In genomic region chr4:140098481-140099132, GRCh38 we compare ENCODE assay signal across 10 cellular contexts. TPM values are rescaled to one million over a fixed set of nuclear protein-coding genes. Genes with fewer than 3 reads are reported as not detected.
A peak's percentile ranks its signal among the peaks of the same experiment; 100 is the strongest.
DNase-seq lines count a peak whose midpoint lies in the region; ATAC-seq, FAIRE-seq and TF ChIP-seq lines count a peak whose summit lies in the region.
"Had no signal": no experiment of that assay in that cellular context is flagged by ENCODE, and none has a peak within 500 bp of the region (broad histone marks: within the 10 kb centered on the region; RNA-seq: fewer than 3 reads in every experiment).

No MANE protein-coding gene starts in this region.

- H3K27me3 ChIP-seq in astrocyte (ENCODE audit: insufficient read depth, low read length), result no peaks in the 10 kb centered on the region
- H3K27me3 ChIP-seq in tibial artery, result no peaks in the 10 kb centered on the region
- no peaks in the 10 kb centered on the region for H3K27me3 ChIP-seq in CD8-positive, alpha-beta memory T cell (ENCODE audit: insufficient read depth, low read length, poor library complexity, severe bottlenecking)

- H3K4me1 Mint-ChIP-seq in T-helper 2 cell treated with Interferon-gamma antibody and Interleukin-4, amounts not matched to agents 5 μg/mL and 100 μg/mL, for 36 hours (ENCODE audit: low read depth), result peaks cover 78% of the 10 kb centered on the region
- H3K4me1 Mint-ChIP-seq in astrocyte (ENCODE audit: low read depth, unreplicated experiment), result peaks cover 70% of the 10 kb centered on the region
- peaks cover 31 to 60% (median 41%) of the 10 kb centered on the region in 3 donors for H3K4me1 Mint-ChIP-seq in CD8-positive, alpha-beta memory T cell

- no peak overlapping the region for H2AFZ ChIP-seq in astrocyte (ENCODE audit: low read depth, low read length)

- H3K36me3 ChIP-seq in astrocyte (ENCODE audit: insufficient read depth, low read length) (no peaks in the 10 kb centered on the region), tibial artery (no peaks in the 10 kb centered on the region)
- H3K36me3 ChIP-seq in CD8-positive, alpha-beta memory T cell (ENCODE audit: insufficient read depth, low read length), result no peaks in the 10 kb centered on the region

- H3K36me3 Mint-ChIP-seq in T-helper 2 cell treated with Interferon-gamma antibody and Interleukin-4, amounts not matched to agents 5 μg/mL and 100 μg/mL, for 36 hours (ENCODE audit: low read depth), result peaks cover 6% of the 10 kb centered on the region
- peaks cover 11% of the 10 kb centered on the region for H3K36me3 Mint-ChIP-seq in astrocyte (ENCODE audit: low read depth, unreplicated experiment)
- H3K36me3 Mint-ChIP-seq in CD8-positive, alpha-beta memory T cell, result peaks cover 0 to 8% (median 0%) of the 10 kb centered on the region in 3 donors

- H3K4me3 Mint-ChIP-seq in T-helper 2 cell treated with Interferon-gamma antibody and Interleukin-4, amounts not matched to agents 5 μg/mL and 100 μg/mL, for 36 hours, result peak overlapping the region; percentile 24
- H3K4me3 Mint-ChIP-seq in astrocyte (ENCODE audit: unreplicated experiment), result no peak overlapping the region
- H3K4me3 Mint-ChIP-seq in CD8-positive, alpha-beta memory T cell, result no peak overlapping the region
- H3K4me3 Mint-ChIP-seq: central memory CD8-positive, alpha-beta T cell had no signal

- no peaks in the 10 kb centered on the region for H3K9me3 ChIP-seq in astrocyte (ENCODE audit: insufficient read depth, low read depth, low read length)
- H3K9me3 ChIP-seq in tibial artery, result no peaks in the 10 kb centered on the region
- no peaks in the 10 kb centered on the region for H3K9me3 ChIP-seq in CD8-positive, alpha-beta memory T cell (ENCODE audit: low read length)

- no peaks in the 10 kb centered on the region for H3K79me2 ChIP-seq in astrocyte (ENCODE audit: insufficient read depth, low read length)

- CTCF ChIA-PET in CD8-positive, alpha-beta memory T cell (lab: Charles Lee), result no interaction called here

- no peaks in the 10 kb centered on the region for H4K20me1 ChIP-seq in astrocyte (ENCODE audit: insufficient read depth, low read length)

- H3K27me3 Mint-ChIP-seq in T-helper 2 cell treated with Interferon-gamma antibody and Interleukin-4, amounts not matched to agents 5 μg/mL and 100 μg/mL, for 36 hours (ENCODE audit: low read depth), result no peaks in the 10 kb centered on the region
- H3K27me3 Mint-ChIP-seq in astrocyte (ENCODE audit: low read depth, unreplicated experiment), result no peaks in the 10 kb centered on the region
- H3K27me3 Mint-ChIP-seq in CD8-positive, alpha-beta memory T cell, result peaks cover 0 to 3% of the 10 kb centered on the region in 2 donors
- H3K27me3 Mint-ChIP-seq: central memory CD8-positive, alpha-beta T cell had no signal

- H3K27ac ChIP-seq in astrocyte (ENCODE audit: low read depth, low read length), result peak overlapping the region; percentile 83
- H3K27ac ChIP-seq in tibial artery, result peak overlapping the region; percentile 14 to 18
- no peak overlapping the region for H3K27ac ChIP-seq in CD8-positive, alpha-beta memory T cell (ENCODE audit: low read depth, low read length)

- FAIRE-seq in astrocyte (lab: Jason Lieb, UNC) (peak; percentile 84), HTR-8/SVneo (lab: Jason Lieb, UNC) (no peak)

- DNase-seq in T-helper 2 cell treated with Interferon-gamma antibody and Interleukin-4, amounts not matched to agents 5 μg/mL and 100 μg/mL, for 36 hours (ENCODE audit: low spot score), result no peak
- DNase-seq in T-helper 2 cell, result no peak
- peak; percentile 86 for DNase-seq in astrocyte (ENCODE audit: low read depth)
- DNase-seq in kidney glomerular epithelial cell (lab: John Stamatoyannopoulos, UW), result peak; percentile 56
- DNase-seq in tibial artery, result no peak
- DNase-seq in HTR-8/SVneo (ENCODE audit: insufficient read length, low spot score), result no peak
- DNase-seq in CD8-positive, alpha-beta memory T cell, result no peak
- DNase-seq: stimulated activated CD4-positive, alpha-beta T cell treated with anti-CD3 and anti-CD28 coated beads, Interleukin-15, amount 100 ng/mL, for 24 hours had no signal

- peak overlapping the region; percentile 66 for H3K9ac ChIP-seq in astrocyte (ENCODE audit: low read length)

- intact Hi-C loops in tibial artery (cut with DNase I; ENCODE audit: low total_unique reads), result no loop called here

- peaks cover 67% of the 10 kb centered on the region for H3K4me1 ChIP-seq in astrocyte (ENCODE audit: insufficient read depth, low read length)
- peaks cover 0 to 65% (median 46%) of the 10 kb centered on the region in 4 donors for H3K4me1 ChIP-seq in tibial artery
- peaks cover 49% of the 10 kb centered on the region for H3K4me1 ChIP-seq in CD8-positive, alpha-beta memory T cell (ENCODE audit: insufficient read depth, low read length)

- ATAC-seq in GM19467 (IDR thresholded peaks at IDR 0.05; ENCODE audit: unreplicated experiment), result no peak

- H3K4me3 ChIP-seq in astrocyte (ENCODE audit: insufficient read depth, low read depth, low read length) (peak overlapping the region; percentile 24), tibial artery (peak overlapping the region in 1 of 2 donors; percentile 15)
- no peak overlapping the region for H3K4me3 ChIP-seq in CD8-positive, alpha-beta memory T cell (ENCODE audit: low read length)

- POLR2A ChIA-PET in CD8-positive, alpha-beta memory T cell (lab: Charles Lee), result no interaction called here

- H3K4me2 ChIP-seq in astrocyte (ENCODE audit: low read length), result peak overlapping the region; percentile 69

- TF ChIP-seq CTCF in astrocyte (IDR thresholded peaks at IDR 0.05; ENCODE audit: insufficient read depth, low read depth, low read length) (no peak), tibial artery (IDR thresholded peaks at IDR 0.05) (no peak)

- H3K27ac Mint-ChIP-seq in T-helper 2 cell treated with Interferon-gamma antibody and Interleukin-4, amounts not matched to agents 5 μg/mL and 100 μg/mL, for 36 hours, result peak overlapping the region; percentile 33
- H3K27ac Mint-ChIP-seq in astrocyte (ENCODE audit: unreplicated experiment), result peak overlapping the region; percentile 63
- H3K27ac Mint-ChIP-seq in CD8-positive, alpha-beta memory T cell, result peak overlapping the region in 1 of 8 donors; percentile 50

- H3K9me3 Mint-ChIP-seq in T-helper 2 cell treated with Interferon-gamma antibody and Interleukin-4, amounts not matched to agents 5 μg/mL and 100 μg/mL, for 36 hours, result peaks cover 9% of the 10 kb centered on the region
- H3K9me3 Mint-ChIP-seq in astrocyte (ENCODE audit: unreplicated experiment), result no peaks in the 10 kb centered on the region
- H3K9me3 Mint-ChIP-seq in CD8-positive, alpha-beta memory T cell, result peaks cover 0 to 4% (median 0%) of the 10 kb centered on the region in 5 donors

RNA-seq across cellular contexts. Expression of gene MAML3, which starts 55.4 kb away (rescaled TPM):
- 8.1 and 10.2 TPM in 2 replicates for total RNA-seq in astrocyte
- total RNA-seq in CD8-positive, alpha-beta memory T cell, result under 1 TPM; 0.44 to 0.57 TPM
- 0.52 TPM for polyA plus RNA-seq in CD8-positive, alpha-beta memory T cell

Comparison
In these comparisons a context has a peak if more than half of its experiments do, and no peak if none do; other contexts are left out.
1. DNase-seq: peak in astrocyte (single experiment) and kidney glomerular epithelial cell (single experiment); none in T-helper 2 cell treated with Interferon-gamma antibody and Interleukin-4, amounts not matched to agents 5 μg/mL and 100 μg/mL, for 36 hours (single experiment), T-helper 2 cell (0 of 5), tibial artery (0 of 2), HTR-8/SVneo (single experiment) and CD8-positive, alpha-beta memory T cell (0 of 5).